In the genomic region with DNA sequence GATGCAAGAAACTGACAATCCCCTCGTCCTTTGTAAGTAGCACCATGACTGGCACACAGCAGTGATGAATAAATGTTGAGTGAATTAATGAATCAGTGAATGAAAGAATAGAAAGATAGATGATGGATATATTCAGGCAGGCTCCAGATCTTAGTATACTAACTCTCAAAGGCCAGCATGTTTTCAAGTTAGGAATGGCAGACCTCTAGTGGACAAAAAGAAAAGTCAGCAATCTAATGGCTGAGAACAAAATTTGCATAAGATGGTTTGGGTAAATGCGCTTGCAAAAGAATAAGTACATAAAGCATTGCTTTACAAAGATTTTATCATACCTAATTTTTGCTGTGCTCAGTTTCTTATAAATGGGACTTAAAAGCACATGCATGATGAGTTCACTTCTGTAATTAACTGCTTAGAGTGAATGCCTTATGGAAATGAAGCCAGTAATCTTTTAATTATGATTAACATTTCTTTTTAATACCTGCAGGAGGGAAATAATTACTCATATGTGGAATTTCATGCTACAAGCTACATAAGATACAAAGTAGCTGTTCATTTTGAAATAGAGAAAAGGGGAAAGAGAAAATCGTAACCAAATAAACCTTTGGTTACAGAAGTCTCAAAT, we compare ENCODE assay signal across 8 cellular contexts.
DNase-seq lines count a peak whose midpoint lies in the region; ATAC-seq and TF ChIP-seq lines count a peak whose summit lies in the region.

No MANE protein-coding gene starts in this region.

- no peaks in the 10 kb centered on the region for H3K36me3 Mint-ChIP-seq in memory B cell
- no peaks in the 10 kb centered on the region for H3K36me3 Mint-ChIP-seq in activated naive CD8-positive, alpha-beta T cell treated with anti-CD3 and anti-CD28 coated beads for 36 hours

- no peaks in the 10 kb centered on the region for H3K36me3 ChIP-seq in DOHH2 (ENCODE audit: control insufficient read depth, low read length)

- no peak overlapping the region for H3K27ac ChIP-seq in DOHH2 (ENCODE audit: low read depth, low read length)

- no peaks in the 10 kb centered on the region for H3F3A ChIP-seq in DOHH2 (ENCODE audit: control insufficient read depth, insufficient read depth)

- H3K4me1 Mint-ChIP-seq in memory B cell = peaks cover 7% of the 10 kb centered on the region
- H3K4me1 Mint-ChIP-seq in activated naive CD8-positive, alpha-beta T cell treated with anti-CD3 and anti-CD28 coated beads for 36 hours = peaks cover 15% of the 10 kb centered on the region

- H3K4me2 ChIP-seq in DOHH2 (ENCODE audit: low read length) = no peak overlapping the region

- no peaks in the 10 kb centered on the region for H3K27me3 Mint-ChIP-seq in memory B cell
- no peaks in the 10 kb centered on the region for H3K27me3 Mint-ChIP-seq in activated naive CD8-positive, alpha-beta T cell treated with anti-CD3 and anti-CD28 coated beads for 36 hours

- H3K9me2 ChIP-seq in DOHH2 (replicated peaks; ENCODE audit: control insufficient read depth, low read length) = no peaks in the 10 kb centered on the region

- no peaks in the 10 kb centered on the region for H3K9me3 ChIP-seq in DOHH2 (ENCODE audit: control insufficient read depth, insufficient read depth, low read length)

- H4K20me1 ChIP-seq in DOHH2 (ENCODE audit: control insufficient read depth, insufficient read depth, low read depth, low read length) = no peaks in the 10 kb centered on the region

- H3K4me1 ChIP-seq in DOHH2 (ENCODE audit: control insufficient read depth, low read length) = peaks cover 11% of the 10 kb centered on the region

- peak; percentile 28 for DNase-seq in GM20000 (ENCODE audit: low spot score)
- peak; percentile 63 for DNase-seq in OCI-M1 (lab: John Stamatoyannopoulos, UW)
- DNase-seq in dermis microvascular lymphatic vessel endothelial cell (ENCODE audit: low read depth in 2 of 2) = peak; percentile 41 to 49
- DNase-seq in memory B cell (ENCODE audit: low spot score in 2 of 2) = peak in 1 of 2 donors; percentile 20
- DNase-seq in activated naive CD4-positive, alpha-beta T cell treated with Interleukin-2 at 50 U/mL for 16 hours = no peak
- no peak for DNase-seq in activated naive CD8-positive, alpha-beta T cell treated with anti-CD3 and anti-CD28 coated beads for 36 hours

- H3K4me3 Mint-ChIP-seq in memory B cell = no peak overlapping the region
- no peak overlapping the region for H3K4me3 Mint-ChIP-seq in activated naive CD8-positive, alpha-beta T cell treated with anti-CD3 and anti-CD28 coated beads for 36 hours

- no peaks in the 10 kb centered on the region for H3K79me2 ChIP-seq in DOHH2 (ENCODE audit: control insufficient read depth, low read length)

- TF ChIP-seq CTCF in DOHH2 (IDR thresholded peaks at IDR 0.05; ENCODE audit: low read depth, low read length, poor library complexity, severe bottlenecking) (peak; percentile 82), GM20000 (IDR thresholded peaks at IDR 0.05; ENCODE audit: extremely low read depth, missing control alignments) (peak; percentile 30)

- ATAC-seq in HG03565 (IDR thresholded peaks at IDR 0.05; ENCODE audit: unreplicated experiment) = peak; percentile 76
- ATAC-seq in memory B cell (ENCODE audit: low read depth) = peak; percentile 67

- H3K4me3 ChIP-seq in DOHH2 (ENCODE audit: low read length) = no peak overlapping the region

- H3K27me3 ChIP-seq in DOHH2 (ENCODE audit: control insufficient read depth, low read length) = peaks cover 2% of the 10 kb centered on the region; the same call in 1 of the 2 replicates

- H3K9me3 Mint-ChIP-seq in memory B cell = no peaks in the 10 kb centered on the region
- H3K9me3 Mint-ChIP-seq in activated naive CD8-positive, alpha-beta T cell treated with anti-CD3 and anti-CD28 coated beads for 36 hours = no peaks in the 10 kb centered on the region

- H3K27ac Mint-ChIP-seq in memory B cell = no peak overlapping the region
- no peak overlapping the region for H3K27ac Mint-ChIP-seq in activated naive CD8-positive, alpha-beta T cell treated with anti-CD3 and anti-CD28 coated beads for 36 hours

Comparison
In these comparisons a context has a peak if more than half of its experiments do, and no peak if none do; other contexts are left out.
1. DNase-seq: peak in GM20000 (single experiment), OCI-M1 (single experiment) and dermis microvascular lymphatic vessel endothelial cell (2 of 2); none in activated naive CD4-positive, alpha-beta T cell treated with Interleukin-2 at 50 U/mL for 16 hours (single experiment) and activated naive CD8-positive, alpha-beta T cell treated with anti-CD3 and anti-CD28 coated beads for 36 hours (single experiment).